ENCODE assay signal across 1 cellular context in the genomic region with DNA sequence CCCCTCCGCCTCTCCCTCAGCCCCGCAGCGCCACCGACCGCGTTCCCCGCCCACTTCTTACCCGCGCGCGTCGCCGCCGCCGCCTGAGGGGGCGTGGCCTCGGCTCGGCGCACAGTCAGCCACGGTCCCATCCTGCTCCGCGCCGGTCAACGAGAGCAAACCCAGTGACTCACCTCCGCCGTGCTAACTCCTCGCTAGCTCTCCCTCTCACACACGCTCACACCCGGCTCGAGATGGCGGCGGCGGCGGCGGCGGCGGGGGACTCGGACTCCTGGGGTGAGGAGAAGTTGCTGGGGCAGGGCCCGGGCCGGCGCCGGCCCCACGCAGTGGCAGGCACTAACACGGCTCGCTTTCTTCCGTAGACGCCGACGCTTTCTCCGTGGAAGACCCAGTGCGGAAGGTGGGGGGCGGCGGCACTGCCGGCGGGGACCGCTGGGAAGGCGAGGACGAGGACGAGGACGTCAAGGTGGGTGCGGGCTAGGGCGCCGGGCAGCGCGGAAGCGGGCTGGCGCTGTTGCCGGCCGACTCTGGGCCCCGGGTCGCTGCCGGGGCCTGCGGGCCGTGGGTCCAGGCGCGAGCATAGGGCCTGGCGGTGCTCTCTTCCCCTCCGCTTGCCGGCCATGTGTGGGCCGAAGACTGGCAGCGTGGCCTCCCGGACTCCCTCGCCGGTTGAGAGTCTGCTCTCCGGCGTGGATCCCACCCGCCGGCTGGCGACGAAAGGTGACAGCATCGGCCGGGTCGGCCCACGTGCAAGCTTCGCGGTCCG.
A peak's percentile ranks its signal among the peaks of the same experiment; 100 is the strongest.
TF ChIP-seq lines count a peak whose summit lies in the region.

A gene with protein sequence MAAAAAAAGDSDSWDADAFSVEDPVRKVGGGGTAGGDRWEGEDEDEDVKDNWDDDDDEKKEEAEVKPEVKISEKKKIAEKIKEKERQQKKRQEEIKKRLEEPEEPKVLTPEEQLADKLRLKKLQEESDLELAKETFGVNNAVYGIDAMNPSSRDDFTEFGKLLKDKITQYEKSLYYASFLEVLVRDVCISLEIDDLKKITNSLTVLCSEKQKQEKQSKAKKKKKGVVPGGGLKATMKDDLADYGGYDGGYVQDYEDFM (plus strand): TSS at position 186 of the 766 bp plus-strand sequence. CDS start 48 bp downstream, at position 234.

TF ChIP-seq in K562, 482 proteins besides CTCF, POLR2A, EP300 and RAD21 (continued from another document and continues in another):
- TF ChIP-seq, protein P1, sequence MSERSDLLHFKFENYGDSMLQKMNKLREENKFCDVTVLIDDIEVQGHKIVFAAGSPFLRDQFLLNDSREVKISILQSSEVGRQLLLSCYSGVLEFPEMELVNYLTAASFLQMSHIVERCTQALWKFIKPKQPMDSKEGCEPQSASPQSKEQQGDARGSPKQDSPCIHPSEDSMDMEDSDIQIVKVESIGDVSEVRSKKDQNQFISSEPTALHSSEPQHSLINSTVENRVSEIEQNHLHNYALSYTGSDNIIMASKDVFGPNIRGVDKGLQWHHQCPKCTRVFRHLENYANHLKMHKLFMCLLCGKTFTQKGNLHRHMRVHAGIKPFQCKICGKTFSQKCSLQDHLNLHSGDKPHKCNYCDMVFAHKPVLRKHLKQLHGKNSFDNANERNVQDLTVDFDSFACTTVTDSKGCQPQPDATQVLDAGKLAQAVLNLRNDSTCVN (CRISPR knock-in tag; IDR thresholded peaks at IDR 0.05): 0 out of 2 replicates have a peak, but pooled peaks have one; percentile 7
- TF ChIP-seq MEIS2 (IDR thresholded peaks at IDR 0.05; ENCODE audit: partially characterized antibody) (no peak), ELF2 (CRISPR knock-in tag; IDR thresholded peaks at IDR 0.05) (no peak), ZNF699 (CRISPR knock-in tag; IDR thresholded peaks at IDR 0.05; ENCODE audit: insufficient replicate concordance) (no peak), KAT7 (CRISPR knock-in tag; IDR thresholded peaks at IDR 0.05; ENCODE audit: borderline replicate concordance) (peak; percentile 47; the same call in 1 of the 2 replicates), RBBP5 (IDR thresholded peaks at IDR 0.05; ENCODE audit: borderline replicate concordance, insufficient read depth, low read length, poor library complexity, severe bottlenecking) (peak; percentile 87), IFI16 (CRISPR knock-in tag; IDR thresholded peaks at IDR 0.05) (no peak), POLR2B (IDR thresholded peaks at IDR 0.05; ENCODE audit: low read depth, partially characterized antibody) (peak; percentile 86), JUNB (CRISPR knock-in tag; conservative IDR thresholded peaks at IDR 0.05) (0 out of 2 replicates have a peak, but pooled peaks have one; percentile 16), CEBPG (CRISPR knock-in tag; IDR thresholded peaks at IDR 0.05) (no peak), CEBPG (tag; conservative IDR thresholded peaks at IDR 0.05 in 1 of 2, IDR thresholded peaks at IDR 0.05 in 1 of 2) (no peak), DACH1 (IDR thresholded peaks at IDR 0.05; ENCODE audit: partially characterized antibody) (no peak), ZNF324 (CRISPR knock-in tag; IDR thresholded peaks at IDR 0.05) (no peak), SRSF1 (IDR thresholded peaks at IDR 0.05; ENCODE audit: low read depth, low read length) (peak; percentile 24), DIDO1 (tag; IDR thresholded peaks at IDR 0.05; ENCODE audit: low read depth) (no peak), NFATC3 (IDR thresholded peaks at IDR 0.05) (no peak), PCBP1 (IDR thresholded peaks at IDR 0.05; ENCODE audit: low read depth, low read length, poor library complexity, severe bottlenecking) (peak; percentile 89), PHB (CRISPR knock-in tag; IDR thresholded peaks at IDR 0.05) (no peak), HMG20B (CRISPR knock-in tag; IDR thresholded peaks at IDR 0.05) (no peak), ZNF354B (CRISPR knock-in tag; IDR thresholded peaks at IDR 0.05) (no peak), YBX1 (IDR thresholded peaks at IDR 0.05) (no peak), CBX5 (IDR thresholded peaks at IDR 0.05; ENCODE audit: borderline replicate concordance, low read depth) (no peak)
- TF ChIP-seq, protein P2, sequence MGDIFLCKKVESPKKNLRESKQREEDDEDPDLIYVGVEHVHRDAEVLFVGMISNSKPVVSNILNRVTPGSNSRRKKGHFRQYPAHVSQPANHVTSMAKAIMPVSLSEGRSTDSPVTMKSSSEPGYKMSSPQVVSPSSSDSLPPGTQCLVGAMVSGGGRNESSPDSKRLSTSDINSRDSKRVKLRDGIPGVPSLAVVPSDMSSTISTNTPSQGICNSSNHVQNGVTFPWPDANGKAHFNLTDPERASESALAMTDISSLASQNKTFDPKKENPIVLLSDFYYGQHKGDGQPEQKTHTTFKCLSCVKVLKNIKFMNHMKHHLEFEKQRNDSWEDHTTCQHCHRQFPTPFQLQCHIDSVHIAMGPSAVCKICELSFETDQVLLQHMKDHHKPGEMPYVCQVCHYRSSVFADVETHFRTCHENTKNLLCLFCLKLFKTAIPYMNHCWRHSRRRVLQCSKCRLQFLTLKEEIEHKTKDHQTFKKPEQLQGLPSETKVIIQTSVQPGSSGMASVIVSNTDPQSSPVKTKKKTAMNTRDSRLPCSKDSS (IDR thresholded peaks at IDR 0.05; ENCODE audit: low read depth, partially characterized antibody): no peak
- TF ChIP-seq, protein P3, sequence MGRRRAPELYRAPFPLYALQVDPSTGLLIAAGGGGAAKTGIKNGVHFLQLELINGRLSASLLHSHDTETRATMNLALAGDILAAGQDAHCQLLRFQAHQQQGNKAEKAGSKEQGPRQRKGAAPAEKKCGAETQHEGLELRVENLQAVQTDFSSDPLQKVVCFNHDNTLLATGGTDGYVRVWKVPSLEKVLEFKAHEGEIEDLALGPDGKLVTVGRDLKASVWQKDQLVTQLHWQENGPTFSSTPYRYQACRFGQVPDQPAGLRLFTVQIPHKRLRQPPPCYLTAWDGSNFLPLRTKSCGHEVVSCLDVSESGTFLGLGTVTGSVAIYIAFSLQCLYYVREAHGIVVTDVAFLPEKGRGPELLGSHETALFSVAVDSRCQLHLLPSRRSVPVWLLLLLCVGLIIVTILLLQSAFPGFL (CRISPR knock-in tag; IDR thresholded peaks at IDR 0.05): no peak
- TF ChIP-seq, protein P4, sequence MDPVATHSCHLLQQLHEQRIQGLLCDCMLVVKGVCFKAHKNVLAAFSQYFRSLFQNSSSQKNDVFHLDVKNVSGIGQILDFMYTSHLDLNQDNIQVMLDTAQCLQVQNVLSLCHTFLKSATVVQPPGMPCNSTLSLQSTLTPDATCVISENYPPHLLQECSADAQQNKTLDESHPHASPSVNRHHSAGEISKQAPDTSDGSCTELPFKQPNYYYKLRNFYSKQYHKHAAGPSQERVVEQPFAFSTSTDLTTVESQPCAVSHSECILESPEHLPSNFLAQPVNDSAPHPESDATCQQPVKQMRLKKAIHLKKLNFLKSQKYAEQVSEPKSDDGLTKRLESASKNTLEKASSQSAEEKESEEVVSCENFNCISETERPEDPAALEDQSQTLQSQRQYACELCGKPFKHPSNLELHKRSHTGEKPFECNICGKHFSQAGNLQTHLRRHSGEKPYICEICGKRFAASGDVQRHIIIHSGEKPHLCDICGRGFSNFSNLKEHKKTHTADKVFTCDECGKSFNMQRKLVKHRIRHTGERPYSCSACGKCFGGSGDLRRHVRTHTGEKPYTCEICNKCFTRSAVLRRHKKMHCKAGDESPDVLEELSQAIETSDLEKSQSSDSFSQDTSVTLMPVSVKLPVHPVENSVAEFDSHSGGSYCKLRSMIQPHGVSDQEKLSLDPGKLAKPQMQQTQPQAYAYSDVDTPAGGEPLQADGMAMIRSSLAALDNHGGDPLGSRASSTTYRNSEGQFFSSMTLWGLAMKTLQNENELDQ (CRISPR knock-in tag; IDR thresholded peaks at IDR 0.05; ENCODE audit: borderline replicate concordance): no peak
- TF ChIP-seq, protein P5, sequence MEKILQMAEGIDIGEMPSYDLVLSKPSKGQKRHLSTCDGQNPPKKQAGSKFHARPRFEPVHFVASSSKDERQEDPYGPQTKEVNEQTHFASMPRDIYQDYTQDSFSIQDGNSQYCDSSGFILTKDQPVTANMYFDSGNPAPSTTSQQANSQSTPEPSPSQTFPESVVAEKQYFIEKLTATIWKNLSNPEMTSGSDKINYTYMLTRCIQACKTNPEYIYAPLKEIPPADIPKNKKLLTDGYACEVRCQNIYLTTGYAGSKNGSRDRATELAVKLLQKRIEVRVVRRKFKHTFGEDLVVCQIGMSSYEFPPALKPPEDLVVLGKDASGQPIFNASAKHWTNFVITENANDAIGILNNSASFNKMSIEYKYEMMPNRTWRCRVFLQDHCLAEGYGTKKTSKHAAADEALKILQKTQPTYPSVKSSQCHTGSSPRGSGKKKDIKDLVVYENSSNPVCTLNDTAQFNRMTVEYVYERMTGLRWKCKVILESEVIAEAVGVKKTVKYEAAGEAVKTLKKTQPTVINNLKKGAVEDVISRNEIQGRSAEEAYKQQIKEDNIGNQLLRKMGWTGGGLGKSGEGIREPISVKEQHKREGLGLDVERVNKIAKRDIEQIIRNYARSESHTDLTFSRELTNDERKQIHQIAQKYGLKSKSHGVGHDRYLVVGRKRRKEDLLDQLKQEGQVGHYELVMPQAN (IDR thresholded peaks at IDR 0.05; ENCODE audit: borderline replicate concordance): peak; percentile 42
- TF ChIP-seq, protein P6, sequence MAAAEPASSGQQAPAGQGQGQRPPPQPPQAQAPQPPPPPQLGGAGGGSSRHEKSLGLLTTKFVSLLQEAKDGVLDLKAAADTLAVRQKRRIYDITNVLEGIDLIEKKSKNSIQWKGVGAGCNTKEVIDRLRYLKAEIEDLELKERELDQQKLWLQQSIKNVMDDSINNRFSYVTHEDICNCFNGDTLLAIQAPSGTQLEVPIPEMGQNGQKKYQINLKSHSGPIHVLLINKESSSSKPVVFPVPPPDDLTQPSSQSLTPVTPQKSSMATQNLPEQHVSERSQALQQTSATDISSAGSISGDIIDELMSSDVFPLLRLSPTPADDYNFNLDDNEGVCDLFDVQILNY (CRISPR knock-in tag; IDR thresholded peaks at IDR 0.05): 0 out of 2 replicates have a peak, but pooled peaks have one; percentile 61
- TF ChIP-seq, protein P7, sequence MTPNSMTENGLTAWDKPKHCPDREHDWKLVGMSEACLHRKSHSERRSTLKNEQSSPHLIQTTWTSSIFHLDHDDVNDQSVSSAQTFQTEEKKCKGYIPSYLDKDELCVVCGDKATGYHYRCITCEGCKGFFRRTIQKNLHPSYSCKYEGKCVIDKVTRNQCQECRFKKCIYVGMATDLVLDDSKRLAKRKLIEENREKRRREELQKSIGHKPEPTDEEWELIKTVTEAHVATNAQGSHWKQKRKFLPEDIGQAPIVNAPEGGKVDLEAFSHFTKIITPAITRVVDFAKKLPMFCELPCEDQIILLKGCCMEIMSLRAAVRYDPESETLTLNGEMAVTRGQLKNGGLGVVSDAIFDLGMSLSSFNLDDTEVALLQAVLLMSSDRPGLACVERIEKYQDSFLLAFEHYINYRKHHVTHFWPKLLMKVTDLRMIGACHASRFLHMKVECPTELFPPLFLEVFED (CRISPR knock-in tag; conservative IDR thresholded peaks at IDR 0.05): no peak; the same call in 1 of the 2 replicates
- TF ChIP-seq, protein P8, sequence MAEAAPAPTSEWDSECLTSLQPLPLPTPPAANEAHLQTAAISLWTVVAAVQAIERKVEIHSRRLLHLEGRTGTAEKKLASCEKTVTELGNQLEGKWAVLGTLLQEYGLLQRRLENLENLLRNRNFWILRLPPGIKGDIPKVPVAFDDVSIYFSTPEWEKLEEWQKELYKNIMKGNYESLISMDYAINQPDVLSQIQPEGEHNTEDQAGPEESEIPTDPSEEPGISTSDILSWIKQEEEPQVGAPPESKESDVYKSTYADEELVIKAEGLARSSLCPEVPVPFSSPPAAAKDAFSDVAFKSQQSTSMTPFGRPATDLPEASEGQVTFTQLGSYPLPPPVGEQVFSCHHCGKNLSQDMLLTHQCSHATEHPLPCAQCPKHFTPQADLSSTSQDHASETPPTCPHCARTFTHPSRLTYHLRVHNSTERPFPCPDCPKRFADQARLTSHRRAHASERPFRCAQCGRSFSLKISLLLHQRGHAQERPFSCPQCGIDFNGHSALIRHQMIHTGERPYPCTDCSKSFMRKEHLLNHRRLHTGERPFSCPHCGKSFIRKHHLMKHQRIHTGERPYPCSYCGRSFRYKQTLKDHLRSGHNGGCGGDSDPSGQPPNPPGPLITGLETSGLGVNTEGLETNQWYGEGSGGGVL (CRISPR knock-in tag; IDR thresholded peaks at IDR 0.05): no peak
- TF ChIP-seq, protein P9, sequence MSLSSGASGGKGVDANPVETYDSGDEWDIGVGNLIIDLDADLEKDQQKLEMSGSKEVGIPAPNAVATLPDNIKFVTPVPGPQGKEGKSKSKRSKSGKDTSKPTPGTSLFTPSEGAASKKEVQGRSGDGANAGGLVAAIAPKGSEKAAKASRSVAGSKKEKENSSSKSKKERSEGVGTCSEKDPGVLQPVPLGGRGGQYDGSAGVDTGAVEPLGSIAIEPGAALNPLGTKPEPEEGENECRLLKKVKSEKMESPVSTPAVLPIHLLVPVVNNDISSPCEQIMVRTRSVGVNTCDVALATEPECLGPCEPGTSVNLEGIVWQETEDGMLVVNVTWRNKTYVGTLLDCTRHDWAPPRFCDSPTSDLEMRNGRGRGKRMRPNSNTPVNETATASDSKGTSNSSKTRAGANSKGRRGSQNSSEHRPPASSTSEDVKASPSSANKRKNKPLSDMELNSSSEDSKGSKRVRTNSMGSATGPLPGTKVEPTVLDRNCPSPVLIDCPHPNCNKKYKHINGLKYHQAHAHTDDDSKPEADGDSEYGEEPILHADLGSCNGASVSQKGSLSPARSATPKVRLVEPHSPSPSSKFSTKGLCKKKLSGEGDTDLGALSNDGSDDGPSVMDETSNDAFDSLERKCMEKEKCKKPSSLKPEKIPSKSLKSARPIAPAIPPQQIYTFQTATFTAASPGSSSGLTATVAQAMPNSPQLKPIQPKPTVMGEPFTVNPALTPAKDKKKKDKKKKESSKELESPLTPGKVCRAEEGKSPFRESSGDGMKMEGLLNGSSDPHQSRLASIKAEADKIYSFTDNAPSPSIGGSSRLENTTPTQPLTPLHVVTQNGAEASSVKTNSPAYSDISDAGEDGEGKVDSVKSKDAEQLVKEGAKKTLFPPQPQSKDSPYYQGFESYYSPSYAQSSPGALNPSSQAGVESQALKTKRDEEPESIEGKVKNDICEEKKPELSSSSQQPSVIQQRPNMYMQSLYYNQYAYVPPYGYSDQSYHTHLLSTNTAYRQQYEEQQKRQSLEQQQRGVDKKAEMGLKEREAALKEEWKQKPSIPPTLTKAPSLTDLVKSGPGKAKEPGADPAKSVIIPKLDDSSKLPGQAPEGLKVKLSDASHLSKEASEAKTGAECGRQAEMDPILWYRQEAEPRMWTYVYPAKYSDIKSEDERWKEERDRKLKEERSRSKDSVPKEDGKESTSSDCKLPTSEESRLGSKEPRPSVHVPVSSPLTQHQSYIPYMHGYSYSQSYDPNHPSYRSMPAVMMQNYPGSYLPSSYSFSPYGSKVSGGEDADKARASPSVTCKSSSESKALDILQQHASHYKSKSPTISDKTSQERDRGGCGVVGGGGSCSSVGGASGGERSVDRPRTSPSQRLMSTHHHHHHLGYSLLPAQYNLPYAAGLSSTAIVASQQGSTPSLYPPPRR (CRISPR knock-in tag; IDR thresholded peaks at IDR 0.05; ENCODE audit: borderline replicate concordance): no peak
- TF ChIP-seq, protein P10, sequence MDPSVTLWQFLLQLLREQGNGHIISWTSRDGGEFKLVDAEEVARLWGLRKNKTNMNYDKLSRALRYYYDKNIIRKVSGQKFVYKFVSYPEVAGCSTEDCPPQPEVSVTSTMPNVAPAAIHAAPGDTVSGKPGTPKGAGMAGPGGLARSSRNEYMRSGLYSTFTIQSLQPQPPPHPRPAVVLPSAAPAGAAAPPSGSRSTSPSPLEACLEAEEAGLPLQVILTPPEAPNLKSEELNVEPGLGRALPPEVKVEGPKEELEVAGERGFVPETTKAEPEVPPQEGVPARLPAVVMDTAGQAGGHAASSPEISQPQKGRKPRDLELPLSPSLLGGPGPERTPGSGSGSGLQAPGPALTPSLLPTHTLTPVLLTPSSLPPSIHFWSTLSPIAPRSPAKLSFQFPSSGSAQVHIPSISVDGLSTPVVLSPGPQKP (CRISPR knock-in tag; IDR thresholded peaks at IDR 0.05): peak; percentile 84; the same call in 1 of the 2 replicates
